ENCODE assay signal across 8 cellular contexts in the genomic region with DNA sequence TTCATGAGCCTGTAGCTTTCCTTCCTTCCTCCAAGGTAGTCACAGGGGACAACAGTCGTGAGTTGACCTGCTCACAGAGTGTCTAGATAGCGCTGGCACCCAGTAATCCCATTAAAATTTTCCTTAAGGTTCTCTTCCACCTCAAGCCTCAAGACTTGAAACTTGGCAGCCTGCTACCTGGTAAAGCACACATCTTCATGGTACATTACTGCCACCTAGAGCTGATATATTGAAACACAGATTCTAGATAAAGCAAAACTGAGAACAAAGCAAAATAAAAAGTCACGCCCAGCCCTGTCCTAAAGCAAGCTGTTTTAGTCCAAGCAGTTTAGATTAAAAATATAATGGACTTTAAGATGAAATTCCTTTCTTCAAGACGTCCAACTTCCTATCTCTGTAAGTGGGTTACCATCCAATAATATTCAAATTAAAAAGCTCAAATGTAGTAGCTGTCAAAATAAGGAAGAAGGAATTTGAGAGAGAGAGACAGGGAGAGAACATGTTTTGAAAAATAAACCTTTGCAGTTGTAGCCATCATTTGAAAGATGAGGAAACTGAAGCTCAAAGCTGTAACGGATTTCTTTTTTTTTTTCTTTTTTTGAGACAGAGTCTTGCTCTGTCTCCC. TPM values are rescaled to one million over a fixed set of nuclear protein-coding genes. Genes with fewer than 3 reads are reported as not detected.
DNase-seq lines count a peak whose midpoint lies in the region; ATAC-seq and TF ChIP-seq lines count a peak whose summit lies in the region.

No MANE protein-coding gene starts in this region.

- ATAC-seq in GM18517 (IDR thresholded peaks at IDR 0.05; ENCODE audit: unreplicated experiment): peak; percentile 53
- ATAC-seq in upper lobe of left lung (ENCODE audit: low FRiP score in 2 of 2): peak; percentile 79 to 86
- no peak for ATAC-seq in HG02678 (IDR thresholded peaks at IDR 0.05; ENCODE audit: unreplicated experiment)

- H3K4me1 ChIP-seq in Peyer's patch (no peaks in the 10 kb centered on the region), liver (ENCODE audit: control insufficient read depth in 4 of 4, insufficient read depth in 4 of 4, low read length in 3 of 4) (peaks cover 2 to 6% (median 2%) of the 10 kb centered on the region in 4 donors), upper lobe of left lung (no peaks in the 10 kb centered on the region)

- H3K27me3 ChIP-seq in Peyer's patch: no peaks in the 10 kb centered on the region
- H3K27me3 ChIP-seq in liver (ENCODE audit: control insufficient read depth in 4 of 4, insufficient read depth in 4 of 4, low read length in 3 of 4): no peaks in the 10 kb centered on the region
- no peaks in the 10 kb centered on the region for H3K27me3 ChIP-seq in upper lobe of left lung

- no peaks in the 10 kb centered on the region for H3K9me3 ChIP-seq in Peyer's patch
- no peaks in the 10 kb centered on the region for H3K9me3 ChIP-seq in liver (ENCODE audit: control insufficient read depth in 4 of 4, low read length in 3 of 4)
- H3K9me3 ChIP-seq in upper lobe of left lung: no peaks in the 10 kb centered on the region

- no peak for TF ChIP-seq EP300 in upper lobe of left lung (IDR thresholded peaks at IDR 0.05)

- TF ChIP-seq RAD21 in liver (IDR thresholded peaks at IDR 0.05): peak; percentile 93 to 94

- WGBS in liver: 6% methylated on average over 5 of the region's 5 CpGs
- 9 to 10% methylated on average over 5 of the region's 5 CpGs for WGBS in upper lobe of left lung, 2 donors

- no peak overlapping the region for H3K4me3 ChIP-seq in Peyer's patch
- H3K4me3 ChIP-seq in coronary artery: no peak overlapping the region
- no peak overlapping the region for H3K4me3 ChIP-seq in liver (ENCODE audit: low read depth in 1 of 3, low read length in 3 of 3)
- no peak overlapping the region for H3K4me3 ChIP-seq in upper lobe of left lung

- no peak overlapping the region for H3K27ac ChIP-seq in C4-2B
- H3K27ac ChIP-seq in Peyer's patch: no peak overlapping the region
- no peak overlapping the region for H3K27ac ChIP-seq in coronary artery
- no peak overlapping the region for H3K27ac ChIP-seq in liver (ENCODE audit: low read depth in 1 of 2, low read length in 2 of 2)
- no peak overlapping the region for H3K27ac ChIP-seq in upper lobe of left lung

- H3K36me3 ChIP-seq in Peyer's patch: no peaks in the 10 kb centered on the region
- H3K36me3 ChIP-seq in liver (ENCODE audit: control insufficient read depth in 4 of 4, insufficient read depth in 3 of 4, low read depth in 1 of 4, low read length in 3 of 4): no peaks in the 10 kb centered on the region
- no peaks in the 10 kb centered on the region for H3K36me3 ChIP-seq in upper lobe of left lung

- TF ChIP-seq POLR2A in Peyer's patch (IDR thresholded peaks at IDR 0.05) (no peak), upper lobe of left lung (IDR thresholded peaks at IDR 0.05) (no peak)

- DNase-seq in LHCN-M2 (ENCODE audit: low read depth) (peak; percentile 68), Peyer's patch (no peak), coronary artery (ENCODE audit: low spot score) (no peak), upper lobe of left lung (peak in 1 of 2 donors; percentile 49)

- H3K9ac ChIP-seq in liver (ENCODE audit: low read depth in 1 of 2, low read length in 2 of 2): no peak overlapping the region

- TF ChIP-seq CTCF in C4-2B (conservative IDR thresholded peaks at IDR 0.05) (peak; percentile 80), Peyer's patch (IDR thresholded peaks at IDR 0.05) (peak; percentile 20 to 84 (median 77)), coronary artery (IDR thresholded peaks at IDR 0.05) (peak; percentile 42), liver (IDR thresholded peaks at IDR 0.05; ENCODE audit: low read depth, low read length, missing input control) (peak; percentile 64), upper lobe of left lung (IDR thresholded peaks at IDR 0.05) (peak; percentile 50 to 77 (median 65))

TF ChIP-seq in liver, 16 proteins besides CTCF, POLR2A, EP300 and RAD21:
- TF ChIP-seq, protein P1, sequence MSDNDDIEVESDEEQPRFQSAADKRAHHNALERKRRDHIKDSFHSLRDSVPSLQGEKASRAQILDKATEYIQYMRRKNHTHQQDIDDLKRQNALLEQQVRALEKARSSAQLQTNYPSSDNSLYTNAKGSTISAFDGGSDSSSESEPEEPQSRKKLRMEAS (IDR thresholded peaks at IDR 0.05): no peak
- TF ChIP-seq FOXA2 (IDR thresholded peaks at IDR 0.05) (no peak), HNF4G (IDR thresholded peaks at IDR 0.05) (no peak), EGR1 (IDR thresholded peaks at IDR 0.05; ENCODE audit: low read depth in 2 of 2) (no peak), HNF4A (conservative IDR thresholded peaks at IDR 0.05) (no peak), TAF1 (conservative IDR thresholded peaks at IDR 0.05) (no peak), YY1 (IDR thresholded peaks at IDR 0.05) (no peak), RXRA (IDR thresholded peaks at IDR 0.05) (no peak), NR2F2 (IDR thresholded peaks at IDR 0.05) (no peak), JUND (IDR thresholded peaks at IDR 0.05) (no peak), FOXA1 (IDR thresholded peaks at IDR 0.05) (no peak), SP1 (IDR thresholded peaks at IDR 0.05) (no peak), GABPA (IDR thresholded peaks at IDR 0.05 in 1 of 2, conservative IDR thresholded peaks at IDR 0.05 in 1 of 2) (no peak)
- TF ChIP-seq, protein P2, sequence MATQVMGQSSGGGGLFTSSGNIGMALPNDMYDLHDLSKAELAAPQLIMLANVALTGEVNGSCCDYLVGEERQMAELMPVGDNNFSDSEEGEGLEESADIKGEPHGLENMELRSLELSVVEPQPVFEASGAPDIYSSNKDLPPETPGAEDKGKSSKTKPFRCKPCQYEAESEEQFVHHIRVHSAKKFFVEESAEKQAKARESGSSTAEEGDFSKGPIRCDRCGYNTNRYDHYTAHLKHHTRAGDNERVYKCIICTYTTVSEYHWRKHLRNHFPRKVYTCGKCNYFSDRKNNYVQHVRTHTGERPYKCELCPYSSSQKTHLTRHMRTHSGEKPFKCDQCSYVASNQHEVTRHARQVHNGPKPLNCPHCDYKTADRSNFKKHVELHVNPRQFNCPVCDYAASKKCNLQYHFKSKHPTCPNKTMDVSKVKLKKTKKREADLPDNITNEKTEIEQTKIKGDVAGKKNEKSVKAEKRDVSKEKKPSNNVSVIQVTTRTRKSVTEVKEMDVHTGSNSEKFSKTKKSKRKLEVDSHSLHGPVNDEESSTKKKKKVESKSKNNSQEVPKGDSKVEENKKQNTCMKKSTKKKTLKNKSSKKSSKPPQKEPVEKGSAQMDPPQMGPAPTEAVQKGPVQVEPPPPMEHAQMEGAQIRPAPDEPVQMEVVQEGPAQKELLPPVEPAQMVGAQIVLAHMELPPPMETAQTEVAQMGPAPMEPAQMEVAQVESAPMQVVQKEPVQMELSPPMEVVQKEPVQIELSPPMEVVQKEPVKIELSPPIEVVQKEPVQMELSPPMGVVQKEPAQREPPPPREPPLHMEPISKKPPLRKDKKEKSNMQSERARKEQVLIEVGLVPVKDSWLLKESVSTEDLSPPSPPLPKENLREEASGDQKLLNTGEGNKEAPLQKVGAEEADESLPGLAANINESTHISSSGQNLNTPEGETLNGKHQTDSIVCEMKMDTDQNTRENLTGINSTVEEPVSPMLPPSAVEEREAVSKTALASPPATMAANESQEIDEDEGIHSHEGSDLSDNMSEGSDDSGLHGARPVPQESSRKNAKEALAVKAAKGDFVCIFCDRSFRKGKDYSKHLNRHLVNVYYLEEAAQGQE (IDR thresholded peaks at IDR 0.05): no peak
- TF ChIP-seq, protein P3, sequence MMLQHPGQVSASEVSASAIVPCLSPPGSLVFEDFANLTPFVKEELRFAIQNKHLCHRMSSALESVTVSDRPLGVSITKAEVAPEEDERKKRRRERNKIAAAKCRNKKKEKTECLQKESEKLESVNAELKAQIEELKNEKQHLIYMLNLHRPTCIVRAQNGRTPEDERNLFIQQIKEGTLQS (IDR thresholded peaks at IDR 0.05): no peak

RNA-seq across cellular contexts. Expression of a gene that starts 50.7 kb away (rescaled TPM):
- total RNA-seq in LHCN-M2 (2014; rRNA removed) (0.38 and 0.57 TPM in 2 replicates), Peyer's patch (10 to 100 TPM in 1 of 4 donors, 1 to 10 TPM in 2, under 1 TPM in 1; 0.53 to 15.7 (median 1.4) TPM), liver (1 to 10 TPM in 1 of 2 donors, under 1 TPM in 1; 0.75 to 4.2 TPM), upper lobe of left lung (10 to 100 TPM; 13.6 to 40.6 (median 21.5) TPM)
- polyA plus RNA-seq in LHCN-M2 (2012): 0.55 TPM
- polyA plus RNA-seq in liver: under 1 TPM; 0.35 to 0.44 TPM
